In the genomic region with DNA sequence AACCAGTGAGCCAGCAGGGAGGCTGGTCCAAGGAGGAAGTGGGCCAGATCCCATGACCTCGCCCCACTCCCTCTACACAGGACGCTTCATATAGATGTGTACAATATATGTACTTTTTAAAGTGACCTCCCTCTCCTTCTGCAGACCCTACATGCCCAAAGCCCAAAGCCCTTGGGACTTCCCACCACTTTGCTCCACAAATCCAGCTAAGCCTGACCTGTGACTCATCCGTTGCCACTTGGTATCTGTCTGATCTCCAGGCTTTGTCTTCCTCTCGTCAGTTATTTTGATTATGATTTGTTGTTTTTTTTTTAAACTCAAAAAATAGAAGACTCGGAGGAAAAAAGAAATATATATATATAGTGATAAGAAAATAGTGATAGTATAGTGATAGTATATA, we compare ENCODE assay signal across 35 cellular contexts.
"Had no signal": no experiment of that assay in that cellular context is flagged by ENCODE, and none has a peak within 500 bp of the region (broad histone marks: within the 10 kb centered on the region; RNA-seq: fewer than 3 reads in every experiment).

No MANE protein-coding gene starts in this region.

- ATAC-seq: gastrocnemius medialis; naive thymus-derived CD8-positive, alpha-beta T cell; stimulated activated memory B cell treated with anti-CD40 and anti-IgM and Interleukin-4, amounts not matched to agents 10 μg/mL and 1 μg/mL and 100 μg/mL, for 72 hours; stimulated activated naive CD8-positive, alpha-beta T cell treated with anti-CD3 and anti-CD28 coated beads, Interleukin-15, amount 100 ng/mL, for 72 hours; T-helper 17 cell had no signal

- H3K4me1 ChIP-seq: adrenal gland, ascending aorta, gastrocnemius medialis, neural progenitor cell, right atrium auricular region, upper lobe of left lung, vagina had no signal

- H2AFZ ChIP-seq: neural progenitor cell had no signal

- H3K9me3 Mint-ChIP-seq: activated CD4-positive, alpha-beta memory T cell treated with anti-CD3 and anti-CD28 coated beads for 36 hours; activated CD4-positive, alpha-beta T cell treated with anti-CD3 and anti-CD28 coated beads, Interleukin-2, amount 10 ng/mL, durations not matched to agents 24 days and 14 days; activated naive CD4-positive, alpha-beta T cell treated with anti-CD3 and anti-CD28 coated beads for 36 hours; activated naive CD8-positive, alpha-beta T cell treated with anti-CD3 and anti-CD28 coated beads for 36 hours; activated T-helper 1 cell treated with anti-CD3 and anti-CD28 coated beads, Interleukin-12 subunit alpha, Interleukin-12 subunit beta, Interleukin-2, Interleukin-4 antibody, amounts not matched to agents 30 ng/mL and 10 ng/mL and 1 ng/mL, durations not matched to agents 14 hours and 24 hours and 36 hours; memory B cell; stimulated activated memory B cell treated with anti-CD40 and anti-IgM and Interleukin-4, amounts not matched to agents 10 μg/mL and 1 μg/mL and 100 μg/mL, for 72 hours; stimulated activated naive CD8-positive, alpha-beta T cell treated with anti-CD3 and anti-CD28 coated beads, Interleukin-15, amount 100 ng/mL, for 72 hours had no signal

- H3K27me3 ChIP-seq: adrenal gland, ascending aorta, cardiac muscle cell, dorsolateral prefrontal cortex, gastrocnemius medialis, neural progenitor cell, right atrium auricular region, upper lobe of left lung, vagina had no signal

- H3K4me2 ChIP-seq: neural progenitor cell had no signal

- H3K4me3 ChIP-seq: adrenal gland, ascending aorta, cardiac muscle cell, coronary artery, dorsolateral prefrontal cortex, gastrocnemius medialis, neural progenitor cell, right atrium auricular region, skin epidermis, upper lobe of left lung, vagina had no signal

- DNase-seq: activated CD4-positive, alpha-beta memory T cell treated with anti-CD3 and anti-CD28 coated beads for 36 hours; activated CD4-positive, alpha-beta T cell treated with anti-CD3 and anti-CD28 coated beads, Interleukin-2, amount 10 ng/mL, durations not matched to agents 24 days and 14 days; activated CD4-positive, CD25-positive, alpha-beta regulatory T cell treated with anti-CD3 and anti-CD28 coated beads, Interleukin-2, amount 50 U/mL, for 72 hours; activated CD8-positive, alpha-beta memory T cell treated with anti-CD3 and anti-CD28 coated beads, Interleukin-2, amount 50 U/mL, for 4 hours; activated effector memory CD4-positive, alpha-beta T cell treated with anti-CD3 and anti-CD28 coated beads, Interleukin-2, amount 50 U/mL, for 16 hours; activated naive CD4-positive, alpha-beta T cell treated with anti-CD3 and anti-CD28 coated beads for 36 hours; activated naive CD8-positive, alpha-beta T cell treated with anti-CD3 and anti-CD28 coated beads for 36 hours; activated T-cell treated with anti-CD3 and anti-CD28 coated beads, Interleukin-2, amount 50 U/mL, for 1 hour; adrenal gland; dorsolateral prefrontal cortex; effector memory CD4-positive, alpha-beta T cell; erythroblast; gastrocnemius medialis; hippocampal formation; immature natural killer cell; naive thymus-derived CD8-positive, alpha-beta T cell; stimulated activated CD4-positive, alpha-beta T cell treated with anti-CD3 and anti-CD28 coated beads, Interleukin-1b, Interleukin-23, amount 100 ng/mL, for 48 hours; stimulated activated CD4-positive, alpha-beta T cell treated with anti-CD3 and anti-CD28 coated beads, Interleukin-4, amount 100 ng/mL, for 4 hours; stimulated activated CD8-positive, alpha-beta memory T cell treated with anti-CD3 and anti-CD28 coated beads, Interleukin-4, amount 100 ng/mL, for 48 hours; stimulated activated naive CD8-positive, alpha-beta T cell treated with anti-CD3 and anti-CD28 coated beads, Interleukin-15, amount 100 ng/mL, for 72 hours; substantia nigra; T-helper 17 cell; T1000; upper lobe of left lung had no signal

- H3K9me3 ChIP-seq: adrenal gland, ascending aorta, gastrocnemius medialis, right atrium auricular region, upper lobe of left lung, vagina had no signal

- H3K36me3 Mint-ChIP-seq: activated CD4-positive, alpha-beta memory T cell treated with anti-CD3 and anti-CD28 coated beads for 36 hours; activated naive CD8-positive, alpha-beta T cell treated with anti-CD3 and anti-CD28 coated beads for 36 hours; brain; immature natural killer cell; memory B cell; naive thymus-derived CD8-positive, alpha-beta T cell; neural progenitor cell; stimulated activated memory B cell treated with anti-CD40 and anti-IgM and Interleukin-4, amounts not matched to agents 10 μg/mL and 1 μg/mL and 100 μg/mL, for 72 hours had no signal

- H3K9ac ChIP-seq: neural progenitor cell had no signal

- H3K4me3 Mint-ChIP-seq: activated CD4-positive, alpha-beta memory T cell treated with anti-CD3 and anti-CD28 coated beads for 36 hours; activated CD4-positive, alpha-beta T cell treated with anti-CD3 and anti-CD28 coated beads, Interleukin-2, amount 10 ng/mL, durations not matched to agents 24 days and 14 days; activated naive CD4-positive, alpha-beta T cell treated with anti-CD3 and anti-CD28 coated beads for 36 hours; activated naive CD8-positive, alpha-beta T cell treated with anti-CD3 and anti-CD28 coated beads for 36 hours; activated T-helper 1 cell treated with anti-CD3 and anti-CD28 coated beads, Interleukin-12 subunit alpha, Interleukin-12 subunit beta, Interleukin-2, Interleukin-4 antibody, amounts not matched to agents 30 ng/mL and 10 ng/mL and 1 ng/mL, durations not matched to agents 14 hours and 24 hours and 36 hours; brain; immature natural killer cell; memory B cell; naive thymus-derived CD8-positive, alpha-beta T cell; neural progenitor cell; stimulated activated memory B cell treated with anti-CD40 and anti-IgM and Interleukin-4, amounts not matched to agents 10 μg/mL and 1 μg/mL and 100 μg/mL, for 72 hours; stimulated activated naive CD8-positive, alpha-beta T cell treated with anti-CD3 and anti-CD28 coated beads, Interleukin-15, amount 100 ng/mL, for 72 hours; T-helper 17 cell had no signal

- H3K36me3 ChIP-seq: adrenal gland, ascending aorta, cardiac muscle cell, gastrocnemius medialis, neural progenitor cell, right atrium auricular region, upper lobe of left lung, vagina had no signal

- H3K27me3 Mint-ChIP-seq: activated CD4-positive, alpha-beta memory T cell treated with anti-CD3 and anti-CD28 coated beads for 36 hours; activated CD4-positive, alpha-beta T cell treated with anti-CD3 and anti-CD28 coated beads, Interleukin-2, amount 10 ng/mL, durations not matched to agents 24 days and 14 days; activated naive CD8-positive, alpha-beta T cell treated with anti-CD3 and anti-CD28 coated beads for 36 hours; memory B cell; naive thymus-derived CD8-positive, alpha-beta T cell; stimulated activated memory B cell treated with anti-CD40 and anti-IgM and Interleukin-4, amounts not matched to agents 10 μg/mL and 1 μg/mL and 100 μg/mL, for 72 hours; stimulated activated naive CD8-positive, alpha-beta T cell treated with anti-CD3 and anti-CD28 coated beads, Interleukin-15, amount 100 ng/mL, for 72 hours; T-helper 17 cell had no signal

- H3K27ac Mint-ChIP-seq: activated CD4-positive, alpha-beta memory T cell treated with anti-CD3 and anti-CD28 coated beads for 36 hours; activated CD4-positive, alpha-beta T cell treated with anti-CD3 and anti-CD28 coated beads, Interleukin-2, amount 10 ng/mL, durations not matched to agents 24 days and 14 days; activated naive CD4-positive, alpha-beta T cell treated with anti-CD3 and anti-CD28 coated beads for 36 hours; activated naive CD8-positive, alpha-beta T cell treated with anti-CD3 and anti-CD28 coated beads for 36 hours; activated T-helper 1 cell treated with anti-CD3 and anti-CD28 coated beads, Interleukin-12 subunit alpha, Interleukin-12 subunit beta, Interleukin-2, Interleukin-4 antibody, amounts not matched to agents 30 ng/mL and 10 ng/mL and 1 ng/mL, durations not matched to agents 14 hours and 24 hours and 36 hours; brain; immature natural killer cell; memory B cell; naive thymus-derived CD8-positive, alpha-beta T cell; neural progenitor cell; stimulated activated memory B cell treated with anti-CD40 and anti-IgM and Interleukin-4, amounts not matched to agents 10 μg/mL and 1 μg/mL and 100 μg/mL, for 72 hours; stimulated activated naive CD8-positive, alpha-beta T cell treated with anti-CD3 and anti-CD28 coated beads, Interleukin-15, amount 100 ng/mL, for 72 hours; T-helper 17 cell had no signal

- H3K4me1 Mint-ChIP-seq: activated CD4-positive, alpha-beta T cell treated with anti-CD3 and anti-CD28 coated beads, Interleukin-2, amount 10 ng/mL, durations not matched to agents 24 days and 14 days; activated naive CD8-positive, alpha-beta T cell treated with anti-CD3 and anti-CD28 coated beads for 36 hours; brain; immature natural killer cell; memory B cell; naive thymus-derived CD8-positive, alpha-beta T cell; stimulated activated memory B cell treated with anti-CD40 and anti-IgM and Interleukin-4, amounts not matched to agents 10 μg/mL and 1 μg/mL and 100 μg/mL, for 72 hours; stimulated activated naive CD8-positive, alpha-beta T cell treated with anti-CD3 and anti-CD28 coated beads, Interleukin-15, amount 100 ng/mL, for 72 hours; T-helper 17 cell had no signal

- H3K27ac ChIP-seq: adrenal gland, ascending aorta, cardiac muscle cell, coronary artery, dorsolateral prefrontal cortex, gastrocnemius medialis, neural progenitor cell, right atrium auricular region, skin epidermis, upper lobe of left lung, vagina had no signal
